Comparison of ENCODE assay signal across 1 cellular context in the genomic region with DNA sequence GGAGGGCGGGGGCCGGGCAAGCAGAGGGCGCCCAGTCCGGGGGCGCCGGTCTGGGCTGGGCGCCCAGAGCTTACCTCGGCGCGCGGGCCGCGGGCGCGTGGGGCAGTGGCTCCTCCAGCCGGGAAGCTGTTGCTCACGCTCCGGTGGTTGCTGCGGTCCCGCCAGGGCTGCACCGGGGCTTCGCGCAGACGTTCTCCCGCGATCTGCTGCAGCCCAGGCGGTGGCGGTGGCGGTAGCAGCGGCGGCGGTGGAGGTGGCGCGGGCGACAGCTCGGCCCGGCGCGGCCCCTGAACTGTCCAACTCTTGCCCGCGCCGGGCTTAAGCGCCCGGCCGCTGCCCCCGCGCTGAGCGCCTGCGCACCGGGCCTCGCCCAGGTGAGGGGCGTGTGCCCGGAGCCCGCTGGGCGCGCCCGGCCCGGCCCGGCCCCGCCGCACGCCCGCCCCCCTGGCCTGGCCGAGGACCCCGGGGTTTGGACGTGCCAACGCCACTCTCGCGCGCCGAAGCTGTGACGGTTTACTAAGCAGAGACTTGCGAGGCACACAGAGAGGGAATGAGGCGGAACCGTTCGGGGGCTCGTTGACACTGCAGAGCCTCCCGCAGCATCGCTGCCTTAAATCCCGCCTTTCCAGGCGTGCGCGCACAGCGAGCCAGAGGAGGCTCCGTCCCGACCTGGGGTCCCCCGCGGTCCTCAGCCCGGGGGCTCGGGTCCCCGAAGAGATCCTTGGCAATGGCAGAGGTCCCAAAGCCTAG.
TF ChIP-seq lines count a peak whose summit lies in the region.

A gene (minus strand): TSS at position 586 of the 750 bp plus-strand sequence.

TF ChIP-seq in GM23338, 12 proteins besides CTCF, POLR2A, EP300 and RAD21:
- TF ChIP-seq, protein P1, sequence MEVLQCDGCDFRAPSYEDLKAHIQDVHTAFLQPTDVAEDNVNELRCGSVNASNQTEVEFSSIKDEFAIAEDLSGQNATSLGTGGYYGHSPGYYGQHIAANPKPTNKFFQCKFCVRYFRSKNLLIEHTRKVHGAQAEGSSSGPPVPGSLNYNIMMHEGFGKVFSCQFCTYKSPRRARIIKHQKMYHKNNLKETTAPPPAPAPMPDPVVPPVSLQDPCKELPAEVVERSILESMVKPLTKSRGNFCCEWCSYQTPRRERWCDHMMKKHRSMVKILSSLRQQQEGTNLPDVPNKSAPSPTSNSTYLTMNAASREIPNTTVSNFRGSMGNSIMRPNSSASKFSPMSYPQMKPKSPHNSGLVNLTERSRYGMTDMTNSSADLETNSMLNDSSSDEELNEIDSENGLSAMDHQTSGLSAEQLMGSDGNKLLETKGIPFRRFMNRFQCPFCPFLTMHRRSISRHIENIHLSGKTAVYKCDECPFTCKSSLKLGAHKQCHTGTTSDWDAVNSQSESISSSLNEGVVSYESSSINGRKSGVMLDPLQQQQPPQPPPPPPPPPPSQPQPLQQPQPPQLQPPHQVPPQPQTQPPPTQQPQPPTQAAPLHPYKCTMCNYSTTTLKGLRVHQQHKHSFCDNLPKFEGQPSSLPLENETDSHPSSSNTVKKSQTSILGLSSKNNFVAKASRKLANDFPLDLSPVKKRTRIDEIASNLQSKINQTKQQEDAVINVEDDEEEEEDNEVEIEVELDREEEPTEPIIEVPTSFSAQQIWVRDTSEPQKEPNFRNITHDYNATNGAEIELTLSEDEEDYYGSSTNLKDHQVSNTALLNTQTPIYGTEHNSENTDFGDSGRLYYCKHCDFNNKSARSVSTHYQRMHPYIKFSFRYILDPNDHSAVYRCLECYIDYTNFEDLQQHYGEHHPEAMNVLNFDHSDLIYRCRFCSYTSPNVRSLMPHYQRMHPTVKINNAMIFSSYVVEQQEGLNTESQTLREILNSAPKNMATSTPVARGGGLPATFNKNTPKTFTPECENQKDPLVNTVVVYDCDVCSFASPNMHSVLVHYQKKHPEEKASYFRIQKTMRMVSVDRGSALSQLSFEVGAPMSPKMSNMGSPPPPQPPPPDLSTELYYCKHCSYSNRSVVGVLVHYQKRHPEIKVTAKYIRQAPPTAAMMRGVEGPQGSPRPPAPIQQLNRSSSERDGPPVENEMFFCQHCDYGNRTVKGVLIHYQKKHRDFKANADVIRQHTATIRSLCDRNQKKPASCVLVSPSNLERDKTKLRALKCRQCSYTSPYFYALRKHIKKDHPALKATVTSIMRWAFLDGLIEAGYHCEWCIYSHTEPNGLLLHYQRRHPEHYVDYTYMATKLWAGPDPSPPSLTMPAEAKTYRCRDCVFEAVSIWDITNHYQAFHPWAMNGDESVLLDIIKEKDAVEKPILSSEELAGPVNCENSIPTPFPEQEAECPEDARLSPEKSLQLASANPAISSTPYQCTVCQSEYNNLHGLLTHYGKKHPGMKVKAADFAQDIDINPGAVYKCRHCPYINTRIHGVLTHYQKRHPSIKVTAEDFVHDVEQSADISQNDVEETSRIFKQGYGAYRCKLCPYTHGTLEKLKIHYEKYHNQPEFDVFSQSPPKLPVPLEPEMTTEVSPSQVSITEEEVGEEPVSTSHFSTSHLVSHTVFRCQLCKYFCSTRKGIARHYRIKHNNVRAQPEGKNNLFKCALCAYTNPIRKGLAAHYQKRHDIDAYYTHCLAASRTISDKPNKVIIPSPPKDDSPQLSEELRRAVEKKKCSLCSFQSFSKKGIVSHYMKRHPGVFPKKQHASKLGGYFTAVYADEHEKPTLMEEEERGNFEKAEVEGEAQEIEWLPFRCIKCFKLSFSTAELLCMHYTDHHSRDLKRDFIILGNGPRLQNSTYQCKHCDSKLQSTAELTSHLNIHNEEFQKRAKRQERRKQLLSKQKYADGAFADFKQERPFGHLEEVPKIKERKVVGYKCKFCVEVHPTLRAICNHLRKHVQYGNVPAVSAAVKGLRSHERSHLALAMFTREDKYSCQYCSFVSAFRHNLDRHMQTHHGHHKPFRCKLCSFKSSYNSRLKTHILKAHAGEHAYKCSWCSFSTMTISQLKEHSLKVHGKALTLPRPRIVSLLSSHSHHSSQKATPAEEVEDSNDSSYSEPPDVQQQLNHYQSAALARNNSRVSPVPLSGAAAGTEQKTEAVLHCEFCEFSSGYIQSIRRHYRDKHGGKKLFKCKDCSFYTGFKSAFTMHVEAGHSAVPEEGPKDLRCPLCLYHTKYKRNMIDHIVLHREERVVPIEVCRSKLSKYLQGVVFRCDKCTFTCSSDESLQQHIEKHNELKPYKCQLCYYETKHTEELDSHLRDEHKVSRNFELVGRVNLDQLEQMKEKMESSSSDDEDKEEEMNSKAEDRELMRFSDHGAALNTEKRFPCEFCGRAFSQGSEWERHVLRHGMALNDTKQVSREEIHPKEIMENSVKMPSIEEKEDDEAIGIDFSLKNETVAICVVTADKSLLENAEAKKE (CRISPR knock-in tag; IDR thresholded peaks at IDR 0.05): no peak
- TF ChIP-seq EZH2phosphoT487 (IDR thresholded peaks at IDR 0.05; ENCODE audit: unreplicated experiment) (no peak), EZH2 (IDR thresholded peaks at IDR 0.05; ENCODE audit: low read depth, unreplicated experiment) (peak; percentile 60), CREB1 (CRISPR knock-in tag; IDR thresholded peaks at IDR 0.05; ENCODE audit: low read depth) (peak; percentile 27; the same call in 1 of the 2 replicates)
